1 cellular context compared by ENCODE assay signal in genomic region chr3:195897081-195897852, GRCh38.
TF ChIP-seq lines count a peak whose summit lies in the region.

No MANE protein-coding gene starts in this region.

TF ChIP-seq in SK-N-SH, 30 proteins besides CTCF, POLR2A, EP300 and RAD21 (continued from another document):
- no peak for TF ChIP-seq USF2 (IDR thresholded peaks at IDR 0.05; ENCODE audit: borderline replicate concordance, low read depth, low read length)
- no peak for TF ChIP-seq GABPA (IDR thresholded peaks at IDR 0.05; ENCODE audit: low read depth)
- no peak for TF ChIP-seq REST (IDR thresholded peaks at IDR 0.05; ENCODE audit: low read depth, low read length)
- TF ChIP-seq FOXJ3 (CRISPR knock-in tag; IDR thresholded peaks at IDR 0.05): no peak
- TF ChIP-seq TEAD4 (IDR thresholded peaks at IDR 0.05; ENCODE audit: borderline replicate concordance, insufficient read depth): no peak
- peak; percentile 30; the same call in 1 of the 2 replicates for TF ChIP-seq TCF12 (IDR thresholded peaks at IDR 0.05)
- TF ChIP-seq MAX (IDR thresholded peaks at IDR 0.05; ENCODE audit: low read depth): peak; percentile 50; the same call in 1 of the 2 replicates
- TF ChIP-seq JUND (IDR thresholded peaks at IDR 0.05): no peak
- no peak for TF ChIP-seq CHD2 (IDR thresholded peaks at IDR 0.05; ENCODE audit: low read length, partially characterized antibody)
- no peak for TF ChIP-seq SIN3A (IDR thresholded peaks at IDR 0.05; ENCODE audit: borderline replicate concordance, low read depth, low read length)
- no peak for TF ChIP-seq IRF3 (IDR thresholded peaks at IDR 0.05; ENCODE audit: low read depth, low read length)
- TF ChIP-seq RCOR1 (IDR thresholded peaks at IDR 0.05; ENCODE audit: low read length): peak; percentile 57; the same call in 1 of the 2 replicates
- TF ChIP-seq MXI1 (IDR thresholded peaks at IDR 0.05; ENCODE audit: low read depth, low read length): no peak; the same call in 1 of the 2 replicates
- no peak for TF ChIP-seq RXRA (IDR thresholded peaks at IDR 0.05; ENCODE audit: borderline replicate concordance, low read depth)
- no peak for TF ChIP-seq SMC3 (IDR thresholded peaks at IDR 0.05; ENCODE audit: low read depth, low read length)
- TF ChIP-seq GATA2 (CRISPR knock-in tag; IDR thresholded peaks at IDR 0.05): peak; percentile 78
- peak; percentile 67 for TF ChIP-seq NFIC (IDR thresholded peaks at IDR 0.05; ENCODE audit: borderline replicate concordance)
- no peak for TF ChIP-seq RFX5 (IDR thresholded peaks at IDR 0.05; ENCODE audit: low read length)
- TF ChIP-seq FOXM1 (IDR thresholded peaks at IDR 0.05; ENCODE audit: low read depth): no peak; the same call in 1 of the 2 replicates
- peak; percentile 9; the same call in 1 of the 2 replicates for TF ChIP-seq PBX3 (IDR thresholded peaks at IDR 0.05)
- peak; percentile 53 for TF ChIP-seq FOSL2 (IDR thresholded peaks at IDR 0.05; ENCODE audit: borderline replicate concordance, low read depth)
